Comparison of ENCODE assay signal across 12 cellular contexts in genomic region chr16:80751167-80751566, GRCh38. TPM values are rescaled to one million over a fixed set of nuclear protein-coding genes. Genes with fewer than 3 reads are reported as not detected.
DNase-seq lines count a peak whose midpoint lies in the region; ATAC-seq and TF ChIP-seq lines count a peak whose summit lies in the region.
"Had no signal": no experiment of that assay in that cellular context is flagged by ENCODE, and none has a peak within 500 bp of the region (broad histone marks: within the 10 kb centered on the region; RNA-seq: fewer than 3 reads in every experiment).

No MANE protein-coding gene starts in this region.

- CTCF ChIA-PET in A673 (lab: Charles Lee), result no interaction called here
- CTCF ChIA-PET in activated CD8-positive, alpha-beta memory T cell treated with anti-CD3 and anti-CD28 coated beads, Interleukin-2, amount 10 ng/mL, durations not matched to agents 7 days and 5 days (lab: Charles Lee), result interaction anchor here (1.4 kb wide), 1 partner anchor 30 kb away, joined by 3 read pairs; no protein-coding TSS in a partner anchor

- H3K9me3 Mint-ChIP-seq in activated T-helper 1 cell treated with anti-CD3 and anti-CD28 coated beads, Interleukin-12 subunit alpha, Interleukin-12 subunit beta, Interleukin-2, Interleukin-4 antibody, amounts not matched to agents 30 ng/mL and 10 ng/mL and 1 ng/mL, durations not matched to agents 14 hours and 24 hours and 36 hours, result no peaks in the 10 kb centered on the region
- no peaks in the 10 kb centered on the region for H3K9me3 Mint-ChIP-seq in activated CD8-positive, alpha-beta memory T cell treated with anti-CD3 and anti-CD28 coated beads, Interleukin-2, amount 10 ng/mL, durations not matched to agents 7 days and 5 days (ENCODE audit: low read depth)
- no peaks in the 10 kb centered on the region for H3K9me3 Mint-ChIP-seq in type B pancreatic cell
- H3K9me3 Mint-ChIP-seq: CD8-positive, alpha-beta T cell had no signal

- POLR2A ChIA-PET in A673 (lab: Charles Lee; ENCODE audit: low non-redundant PET), result no interaction called here

- ATAC-seq in activated CD8-positive, alpha-beta memory T cell treated with anti-CD3 and anti-CD28 coated beads, Interleukin-2, amount 10 ng/mL, durations not matched to agents 7 days and 5 days, result no peak
- no peak for ATAC-seq in GM18909 (IDR thresholded peaks at IDR 0.05; ENCODE audit: poor library complexity, unreplicated experiment)
- ATAC-seq: CD8-positive, alpha-beta T cell had no signal

- TF ChIP-seq CTCF in A673 (conservative IDR thresholded peaks at IDR 0.05; ENCODE audit: low read depth, low read length), result no peak
- TF ChIP-seq CTCF in type B pancreatic cell (conservative IDR thresholded peaks at IDR 0.05), result no peak

- H3K9me3 ChIP-seq in A673 (ENCODE audit: low read depth, low read length, poor library complexity, severe bottlenecking), result no peaks in the 10 kb centered on the region

- DNase-seq in A673 (ENCODE audit: low spot score), result peak; percentile 5
- peak; percentile 75 for DNase-seq in EH (ENCODE audit: low read depth)
- DNase-seq in activated T-helper 1 cell treated with anti-CD3 and anti-CD28 coated beads, Interleukin-12 subunit alpha, Interleukin-12 subunit beta, Interleukin-2, Interleukin-4 antibody, amounts not matched to agents 30 ng/mL and 10 ng/mL and 1 ng/mL, durations not matched to agents 14 hours and 24 hours and 36 hours (ENCODE audit: low spot score), result no peak
- peak; percentile 27 for DNase-seq in left kidney (ENCODE audit: low read depth, low spot score)
- DNase-seq in activated CD8-positive, alpha-beta memory T cell treated with anti-CD3 and anti-CD28 coated beads, Interleukin-2, amount 10 ng/mL, durations not matched to agents 7 days and 5 days, result no peak
- no peak for DNase-seq in GF-D8 (lab: John Stamatoyannopoulos, UW)
- DNase-seq in type B pancreatic cell (ENCODE audit: extremely low spot score, unreplicated experiment), result no peak
- DNase-seq: CD8-positive, alpha-beta T cell; effector CD4-positive, alpha-beta T cell; stimulated activated CD4-positive, alpha-beta T cell treated with anti-CD3 and anti-CD28 coated beads, Interleukin-4, amount 100 ng/mL, for 1 hour had no signal

- no peaks in the 10 kb centered on the region for H3K36me3 ChIP-seq in A673 (ENCODE audit: insufficient read depth, low read length, poor library complexity, severe bottlenecking)

- intact Hi-C loops in A673 (cut with micrococcal nuclease; ENCODE audit: unreplicated experiment), result no loop called here
- intact Hi-C loops in activated T-helper 1 cell treated with anti-CD3 and anti-CD28 coated beads, Interleukin-12 subunit alpha, Interleukin-12 subunit beta, Interleukin-2, Interleukin-4 antibody, amounts not matched to agents 30 ng/mL and 10 ng/mL and 1 ng/mL, durations not matched to agents 14 hours and 24 hours and 36 hours (cut with micrococcal nuclease), result no loop called here

- H3K36me3 Mint-ChIP-seq in activated T-helper 1 cell treated with anti-CD3 and anti-CD28 coated beads, Interleukin-12 subunit alpha, Interleukin-12 subunit beta, Interleukin-2, Interleukin-4 antibody, amounts not matched to agents 30 ng/mL and 10 ng/mL and 1 ng/mL, durations not matched to agents 14 hours and 24 hours and 36 hours (ENCODE audit: low read depth), result peaks cover 10% of the 10 kb centered on the region
- peaks cover 11% of the 10 kb centered on the region for H3K36me3 Mint-ChIP-seq in activated CD8-positive, alpha-beta memory T cell treated with anti-CD3 and anti-CD28 coated beads, Interleukin-2, amount 10 ng/mL, durations not matched to agents 7 days and 5 days
- no peaks in the 10 kb centered on the region for H3K36me3 Mint-ChIP-seq in type B pancreatic cell
- H3K36me3 Mint-ChIP-seq: CD8-positive, alpha-beta T cell had no signal

- no TSS peak for BruUV-seq in A673 (replicated peaks; lab: Mats Ljungman, UMichigan)

- no peak overlapping the region for H3K4me3 ChIP-seq in A673 (ENCODE audit: low read depth, low read length, poor library complexity, severe bottlenecking)

- peaks cover 4% of the 10 kb centered on the region for H3K27me3 ChIP-seq in A673 (replicated peaks; ENCODE audit: insufficient read depth, low read depth, low read length, poor library complexity)

- H3K27ac ChIP-seq in A673 (ENCODE audit: low read depth, low read length, poor library complexity, severe bottlenecking), result no peak overlapping the region

- peak overlapping the region; percentile 28 for H3K27ac Mint-ChIP-seq in activated T-helper 1 cell treated with anti-CD3 and anti-CD28 coated beads, Interleukin-12 subunit alpha, Interleukin-12 subunit beta, Interleukin-2, Interleukin-4 antibody, amounts not matched to agents 30 ng/mL and 10 ng/mL and 1 ng/mL, durations not matched to agents 14 hours and 24 hours and 36 hours
- H3K27ac Mint-ChIP-seq in activated CD8-positive, alpha-beta memory T cell treated with anti-CD3 and anti-CD28 coated beads, Interleukin-2, amount 10 ng/mL, durations not matched to agents 7 days and 5 days, result no peak overlapping the region
- no peak overlapping the region for H3K27ac Mint-ChIP-seq in type B pancreatic cell
- H3K27ac Mint-ChIP-seq: CD8-positive, alpha-beta T cell; stimulated activated naive CD8-positive, alpha-beta T cell treated with anti-CD3 and anti-CD28 coated beads, Interleukin-15, Interleukin-2, amounts not matched to agents 100 ng/mL and 50 ng/mL, for 24 hours had no signal

- peaks cover 47% of the 10 kb centered on the region for H3K4me1 Mint-ChIP-seq in activated T-helper 1 cell treated with anti-CD3 and anti-CD28 coated beads, Interleukin-12 subunit alpha, Interleukin-12 subunit beta, Interleukin-2, Interleukin-4 antibody, amounts not matched to agents 30 ng/mL and 10 ng/mL and 1 ng/mL, durations not matched to agents 14 hours and 24 hours and 36 hours (ENCODE audit: low read depth)
- peaks cover 37% of the 10 kb centered on the region for H3K4me1 Mint-ChIP-seq in activated CD8-positive, alpha-beta memory T cell treated with anti-CD3 and anti-CD28 coated beads, Interleukin-2, amount 10 ng/mL, durations not matched to agents 7 days and 5 days
- H3K4me1 Mint-ChIP-seq in type B pancreatic cell (ENCODE audit: unreplicated experiment), result peaks cover 5% of the 10 kb centered on the region

- H3K27me3 Mint-ChIP-seq in activated T-helper 1 cell treated with anti-CD3 and anti-CD28 coated beads, Interleukin-12 subunit alpha, Interleukin-12 subunit beta, Interleukin-2, Interleukin-4 antibody, amounts not matched to agents 30 ng/mL and 10 ng/mL and 1 ng/mL, durations not matched to agents 14 hours and 24 hours and 36 hours (ENCODE audit: insufficient read depth), result no peaks in the 10 kb centered on the region
- no peaks in the 10 kb centered on the region for H3K27me3 Mint-ChIP-seq in activated CD8-positive, alpha-beta memory T cell treated with anti-CD3 and anti-CD28 coated beads, Interleukin-2, amount 10 ng/mL, durations not matched to agents 7 days and 5 days
- H3K27me3 Mint-ChIP-seq in type B pancreatic cell, result peaks cover 4% of the 10 kb centered on the region
- H3K27me3 Mint-ChIP-seq: stimulated activated naive CD8-positive, alpha-beta T cell treated with anti-CD3 and anti-CD28 coated beads, Interleukin-15, Interleukin-2, amounts not matched to agents 100 ng/mL and 50 ng/mL, for 24 hours had no signal

- H3K4me3 Mint-ChIP-seq in activated T-helper 1 cell treated with anti-CD3 and anti-CD28 coated beads, Interleukin-12 subunit alpha, Interleukin-12 subunit beta, Interleukin-2, Interleukin-4 antibody, amounts not matched to agents 30 ng/mL and 10 ng/mL and 1 ng/mL, durations not matched to agents 14 hours and 24 hours and 36 hours, result no peak overlapping the region
- H3K4me3 Mint-ChIP-seq in activated CD8-positive, alpha-beta memory T cell treated with anti-CD3 and anti-CD28 coated beads, Interleukin-2, amount 10 ng/mL, durations not matched to agents 7 days and 5 days, result no peak overlapping the region
- H3K4me3 Mint-ChIP-seq in type B pancreatic cell, result no peak overlapping the region
- H3K4me3 Mint-ChIP-seq: CD8-positive, alpha-beta T cell; stimulated activated naive CD8-positive, alpha-beta T cell treated with anti-CD3 and anti-CD28 coated beads, Interleukin-15, Interleukin-2, amounts not matched to agents 100 ng/mL and 50 ng/mL, for 24 hours had no signal

- H3K4me1 ChIP-seq in A673 (ENCODE audit: insufficient read depth, low read length, poor library complexity, severe bottlenecking), result no peaks in the 10 kb centered on the region

RNA-seq across cellular contexts. Expression of gene CDYL2, which starts 53.2 kb away (rescaled TPM):
- 0.48 and 0.64 TPM in 2 replicates for total RNA-seq in A673 (2021)
- 93.4 and 97.1 TPM in 2 replicates for total RNA-seq in activated T-helper 1 cell treated with anti-CD3 and anti-CD28 coated beads, Interleukin-12 subunit alpha, Interleukin-12 subunit beta, Interleukin-2, Interleukin-4 antibody, amounts not matched to agents 30 ng/mL and 10 ng/mL and 1 ng/mL, durations not matched to agents 14 hours and 24 hours and 36 hours
- 10 to 100 TPM; 60.8 to 63.2 TPM for total RNA-seq in activated CD8-positive, alpha-beta memory T cell treated with anti-CD3 and anti-CD28 coated beads, Interleukin-2, amount 10 ng/mL, durations not matched to agents 7 days and 5 days
- 6.3 and 8.2 TPM in 2 replicates for total RNA-seq in type B pancreatic cell (ENCODE audit: low replicate concordance)

Comparison
In these comparisons a context has a peak if more than half of its experiments do, and no peak if none do; other contexts are left out.
1. DNase-seq: peak in A673 (single experiment), EH (single experiment) and left kidney (single experiment); none in activated T-helper 1 cell treated with anti-CD3 and anti-CD28 coated beads, Interleukin-12 subunit alpha, Interleukin-12 subunit beta, Interleukin-2, Interleukin-4 antibody, amounts not matched to agents 30 ng/mL and 10 ng/mL and 1 ng/mL, durations not matched to agents 14 hours and 24 hours and 36 hours (single experiment), activated CD8-positive, alpha-beta memory T cell treated with anti-CD3 and anti-CD28 coated beads, Interleukin-2, amount 10 ng/mL, durations not matched to agents 7 days and 5 days (single experiment), GF-D8 (single experiment) and type B pancreatic cell (single experiment).